17 cellular contexts compared by ENCODE assay signal in genomic region chr3:185409957-185410356, GRCh38.
"Had no signal": no experiment of that assay in that cellular context is flagged by ENCODE, and none has a peak within 500 bp of the region (broad histone marks: within the 10 kb centered on the region; RNA-seq: fewer than 3 reads in every experiment).

No MANE protein-coding gene starts in this region.

- H3K9me3 ChIP-seq: body of pancreas, esophagus muscularis mucosa, tibial artery had no signal

- H3K36me3 ChIP-seq: esophagus muscularis mucosa, tibial artery had no signal

- H3K27me3 ChIP-seq: body of pancreas, esophagus muscularis mucosa, tibial artery had no signal

- FAIRE-seq: TTC549, urothelium cell line had no signal

- DNase-seq: activated CD4-positive, alpha-beta T cell treated with anti-CD3 and anti-CD28 coated beads, Interleukin-2, amount 10 ng/mL, durations not matched to agents 24 days and 14 days; activated CD4-positive, CD25-positive, alpha-beta regulatory T cell; activated CD8-positive, alpha-beta T cell treated with anti-CD3 and anti-CD28 coated beads for 36 hours; activated naive CD4-positive, alpha-beta T cell treated with Interleukin-2 at 50 U/mL for 16 hours; activated T-cell treated with anti-CD3 and anti-CD28 coated beads, Interleukin-2, amount 50 U/mL, for 1 hour; body of pancreas; central memory CD4-positive, alpha-beta T cell; left ventricle myocardium superior; retina; stimulated activated CD4-positive, alpha-beta T cell treated with anti-CD3 and anti-CD28 coated beads, Interleukin-2, amount 100 ng/mL, for 24 hours; stimulated activated naive CD4-positive, alpha-beta T cell treated with Interleukin-2 at 50 U/mL for 16 hours; substantia nigra; tibial artery had no signal

- H3K4me1 ChIP-seq: body of pancreas, esophagus muscularis mucosa, tibial artery had no signal

- H3K4me3 ChIP-seq: body of pancreas, coronary artery, esophagus muscularis mucosa, tibial artery had no signal

- ATAC-seq: activated CD8-positive, alpha-beta T cell treated with anti-CD3 and anti-CD28 coated beads for 36 hours; body of pancreas; left ventricle myocardium superior had no signal

- H3K27ac ChIP-seq: body of pancreas, coronary artery, esophagus muscularis mucosa, tibial artery had no signal
